ENCODE assay signal across 8 cellular contexts in genomic region chrX:13742397-13743176, GRCh38. TPM values are rescaled to one million over a fixed set of nuclear protein-coding genes. Genes with fewer than 3 reads are reported as not detected.
DNase-seq lines count a peak whose midpoint lies in the region; ATAC-seq and TF ChIP-seq lines count a peak whose summit lies in the region.

No MANE protein-coding gene starts in this region.

- H3F3A ChIP-seq in GM23248 (ENCODE audit: insufficient read depth): no peaks in the 10 kb centered on the region

- no peak for TF ChIP-seq CTCF in lung (IDR thresholded peaks at IDR 0.05; ENCODE audit: control extremely low read depth, extremely low read depth)

- peak; percentile 88 for ATAC-seq in GM19351 (IDR thresholded peaks at IDR 0.05; ENCODE audit: unreplicated experiment)
- ATAC-seq in HG03064 (IDR thresholded peaks at IDR 0.05; ENCODE audit: low read depth, unreplicated experiment): peak; percentile 93
- ATAC-seq in lung (ENCODE audit: insufficient read depth, low FRiP score): peak; percentile 58

- no peak overlapping the region for H2AFZ ChIP-seq in GM23248

- H4K20me1 ChIP-seq in GM23248 (ENCODE audit: insufficient read depth): no peaks in the 10 kb centered on the region

- WGBS in lung, 2 donors: 47 to 74% methylated on average over 13 of the region's 13 CpGs
- WGBS in GM23248 (ENCODE audit: low coverage in 1 of 2, low lambda C conversion rate in 2 of 2, missing lambda C conversion rate in 2 of 2), 2 experiments: 72 to 82% methylated on average over 13 of the region's 13 CpGs

- H3K4me3 ChIP-seq in lung (no peak overlapping the region), GM23248 (no peak overlapping the region)

- no peak overlapping the region for H3K4me2 ChIP-seq in GM23248 (ENCODE audit: unreplicated experiment)

- peaks cover 0 to 6% of the 10 kb centered on the region in 2 donors for H3K36me3 ChIP-seq in lung (ENCODE audit: control insufficient read depth in 2 of 2, insufficient read depth in 2 of 2, low read length in 2 of 2)
- H3K36me3 ChIP-seq in GM23248 (ENCODE audit: low read depth): no peaks in the 10 kb centered on the region

- H3K4me1 ChIP-seq in lung (ENCODE audit: control insufficient read depth in 2 of 2, insufficient read depth in 2 of 2, low read length in 2 of 2): no peaks in the 10 kb centered on the region
- no peaks in the 10 kb centered on the region for H3K4me1 ChIP-seq in GM23248 (ENCODE audit: insufficient read depth)

- H3K27ac ChIP-seq in lung (ENCODE audit: low read depth in 1 of 2, low read length in 1 of 2) (peak overlapping the region in 1 of 2 donors; percentile 53), GM23248 (no peak overlapping the region)

- intact Hi-C loops in cardiac septum (cut with DNase I): no loop called here

- H3K27me3 ChIP-seq in lung (ENCODE audit: control insufficient read depth, insufficient read depth) (no peaks in the 10 kb centered on the region), GM23248 (replicated peaks; ENCODE audit: insufficient read depth) (no peaks in the 10 kb centered on the region)

- H3K9me3 ChIP-seq in lung (ENCODE audit: control insufficient read depth in 2 of 2, insufficient read depth in 1 of 2, low read length in 1 of 2) (no peaks in the 10 kb centered on the region), GM23248 (ENCODE audit: low read depth) (no peaks in the 10 kb centered on the region)

- H3K79me2 ChIP-seq in GM23248 (ENCODE audit: insufficient read depth): no peaks in the 10 kb centered on the region

- DNase-seq in activated CD4-positive, alpha-beta T cell treated with anti-CD3 and anti-CD28 coated beads for 4 hours: peak; percentile 23 to 36
- DNase-seq in lung (ENCODE audit: low spot score) (no peak), GM23248 (no peak), cardiac septum (ENCODE audit: low spot score) (no peak), SKM-1 treated with dmso at 0.1 percent for 144 hours (lab: John Stamatoyannopoulos, UW; ENCODE audit: unreplicated experiment) (no peak), activated gamma-delta T cell (lab: John Stamatoyannopoulos, UW) (no peak)

- no peaks in the 10 kb centered on the region for H3K9me2 ChIP-seq in GM23248 (ENCODE audit: insufficient read depth)

- in situ Hi-C loops in GM23248 (cut with MboI): loop anchor here (25.0 kb wide), 1 partner anchor 230 kb away; no protein-coding TSS in a partner anchor

- no peak overlapping the region for H3K9ac ChIP-seq in GM23248

RNA-seq across cellular contexts. Expression of gene OFD1, which starts 8.0 kb away (rescaled TPM):
- total RNA-seq in lung (10 to 100 TPM; 21.0 to 48.2 TPM), cardiac septum (12.8 TPM)
- polyA plus RNA-seq in lung (10 to 100 TPM; 10.3 to 65.8 TPM), GM23248 (2016; fragmentation: Nextera tagmentation; extraction: Ambion mirVana) (9.6 and 10.4 TPM in 2 replicates)
- total RNA-seq in GM23248 (2014; rRNA removed; shearing (Covaris generic)): 3.2 and 6.2 TPM in 2 replicates

RNA-seq across cellular contexts. Expression of gene TRAPPC2, which starts 8.2 kb away (rescaled TPM):
- 10 to 100 TPM; 13.2 to 32.6 TPM for total RNA-seq in lung
- 1 to 10 TPM; 4.7 to 7.8 TPM for polyA plus RNA-seq in lung
- 10.4 and 12.3 TPM in 2 replicates for total RNA-seq in GM23248 (2014; rRNA removed; shearing (Covaris generic))
- polyA plus RNA-seq in GM23248 (2016; fragmentation: Nextera tagmentation; extraction: Ambion mirVana): 11.3 and 12.0 TPM in 2 replicates
- total RNA-seq in cardiac septum: 9.9 TPM

RNA-seq across cellular contexts. Expression of gene RAB9A, which starts 53.7 kb away (rescaled TPM):
- total RNA-seq in lung (10 to 100 TPM; 21.2 to 38.4 TPM), cardiac septum (28.2 TPM)
- polyA plus RNA-seq in lung (10 to 100 TPM; 21.9 to 23.6 TPM), GM23248 (2016; fragmentation: Nextera tagmentation; extraction: Ambion mirVana) (38.9 and 40.4 TPM in 2 replicates)
- 18.6 and 38.9 TPM in 2 replicates for total RNA-seq in GM23248 (2014; rRNA removed; shearing (Covaris generic))

Comparison
In these comparisons a context has a peak if more than half of its experiments do, and no peak if none do; other contexts are left out.
1. DNase-seq: peak in activated CD4-positive, alpha-beta T cell treated with anti-CD3 and anti-CD28 coated beads for 4 hours (2 of 2); none in lung (single experiment), GM23248 (single experiment), cardiac septum (single experiment), SKM-1 treated with dmso at 0.1 percent for 144 hours (single experiment) and activated gamma-delta T cell (single experiment).
2. Peak in every context shown above with its lines, with median percentiles within 50 percentile points of each other: ATAC-seq.